Comparison of ENCODE assay signal across 28 cellular contexts in the genomic region with DNA sequence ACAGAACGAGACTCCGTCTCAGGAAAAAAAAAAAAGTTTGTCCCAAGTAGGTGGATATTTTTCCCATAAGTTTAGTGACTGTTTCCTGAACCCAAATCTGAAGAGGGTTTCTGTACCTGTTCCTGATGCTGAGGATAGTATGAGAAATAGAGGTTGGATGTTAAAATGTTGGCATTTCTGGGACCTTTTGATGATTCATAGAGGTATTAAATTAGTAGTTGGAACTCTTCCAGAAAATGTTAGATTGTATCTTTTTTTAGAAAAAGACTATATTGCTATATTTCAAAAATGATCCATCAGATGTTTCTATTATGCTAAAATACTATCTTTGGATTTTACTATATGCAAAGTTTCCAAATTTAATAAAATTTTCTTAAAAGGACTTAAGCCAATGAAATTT. TPM values are rescaled to one million over a fixed set of nuclear protein-coding genes. Genes with fewer than 3 reads are reported as not detected.
A peak's percentile ranks its signal among the peaks of the same experiment; 100 is the strongest.
DNase-seq lines count a peak whose midpoint lies in the region; ATAC-seq, FAIRE-seq and TF ChIP-seq lines count a peak whose summit lies in the region.
"Had no signal": no experiment of that assay in that cellular context is flagged by ENCODE, and none has a peak within 500 bp of the region (broad histone marks: within the 10 kb centered on the region; RNA-seq: fewer than 3 reads in every experiment).

No MANE protein-coding gene starts in this region.

- no peak for TF ChIP-seq CTCF in MCF 10A (IDR thresholded peaks at IDR 0.05; ENCODE audit: unreplicated experiment)
- TF ChIP-seq CTCF in mammary epithelial cell (conservative IDR thresholded peaks at IDR 0.05 in 1 of 2, IDR thresholded peaks at IDR 0.05 in 1 of 2; ENCODE audit: extremely low read depth in 1 of 2, insufficient read depth in 1 of 2, low read depth in 1 of 2, low read length in 2 of 2) = no peak
- no peak for TF ChIP-seq CTCF in OCI-LY7 (conservative IDR thresholded peaks at IDR 0.05; ENCODE audit: low read length)
- TF ChIP-seq CTCF in K562 (IDR thresholded peaks at IDR 0.05 in 2 of 3, conservative IDR thresholded peaks at IDR 0.05 in 1 of 3; ENCODE audit: insufficient read depth in 2 of 3, low read depth in 1 of 3, low read length in 3 of 3) = no peak
- TF ChIP-seq CTCF in type B pancreatic cell (conservative IDR thresholded peaks at IDR 0.05) = no peak

- no peaks in the 10 kb centered on the region for H3K27me3 ChIP-seq in mammary epithelial cell (ENCODE audit: insufficient read depth, low read length)
- H3K27me3 ChIP-seq in K562 (ENCODE audit: control insufficient read depth in 2 of 2, insufficient read depth in 2 of 2, low read length in 2 of 2) = no peaks in the 10 kb centered on the region
- H3K27me3 ChIP-seq: BE2C, breast epithelium, gastroesophageal sphincter, transverse colon had no signal

- H3K9me3 ChIP-seq in mammary epithelial cell (replicated peaks; ENCODE audit: insufficient read depth, low read length) = no peaks in the 10 kb centered on the region
- no peaks in the 10 kb centered on the region for H3K9me3 ChIP-seq in OCI-LY7 (ENCODE audit: low read length)
- no peaks in the 10 kb centered on the region for H3K9me3 ChIP-seq in K562 (replicated peaks; ENCODE audit: control insufficient read depth, insufficient read depth, low read depth, low read length)
- H3K9me3 ChIP-seq: BE2C, breast epithelium, gastroesophageal sphincter, mucosa of descending colon, transverse colon had no signal

- CTCF ChIA-PET in MCF 10A (lab: Yijun Ruan, JAX) (interaction anchor here (0.6 to 6.2 kb wide), 8 partner anchors 10 to 1085 kb away, joined by 3 to 50 read pairs (median 6); a partner anchor contains a TSS), mammary epithelial cell (lab: Charles Lee; ENCODE audit: low non-redundant PET) (no interaction called here), OCI-LY7 (lab: Charles Lee; ENCODE audit: unreplicated experiment) (no interaction called here), K562 (lab: Yijun Ruan, JAX; ENCODE audit: low intra/inter-chr PET ratio) (no interaction called here)

- TF ChIP-seq RAD21 in K562 (CRISPR knock-in tag; conservative IDR thresholded peaks at IDR 0.05 in 1 of 2, IDR thresholded peaks at IDR 0.05 in 1 of 2) = no peak

- H3K36me3 Mint-ChIP-seq in MCF 10A (ENCODE audit: insufficient read depth, unreplicated experiment) (peaks cover 32% of the 10 kb centered on the region), type B pancreatic cell (peaks cover 7% of the 10 kb centered on the region)
- H3K36me3 Mint-ChIP-seq in activated naive CD4-positive, alpha-beta T cell treated with anti-CD3 and anti-CD28 coated beads, Interleukin-2, amount 50 U/mL, for 72 hours = peaks cover 26 to 43% of the 10 kb centered on the region in 2 donors
- H3K36me3 Mint-ChIP-seq: natural killer cell had no signal

- WGBS in mammary epithelial cell (ENCODE audit: low coverage, missing lambda C conversion rate) = 100% methylated on average over 2 of the region's 2 CpGs
- 74% methylated on average over 2 of the region's 2 CpGs for WGBS in K562 (ENCODE audit: insufficient coverage, low coverage, missing lambda C conversion rate)

- H3K4me3 Mint-ChIP-seq in MCF 10A (ENCODE audit: unreplicated experiment) (no peak overlapping the region), type B pancreatic cell (peak overlapping the region; percentile 35)

- H3K27me3 Mint-ChIP-seq in MCF 10A (ENCODE audit: insufficient read depth, unreplicated experiment) = no peaks in the 10 kb centered on the region
- H3K27me3 Mint-ChIP-seq in type B pancreatic cell = no peaks in the 10 kb centered on the region

- peaks cover 5% of the 10 kb centered on the region for H3K4me1 ChIP-seq in mammary epithelial cell (ENCODE audit: insufficient read depth, low read length)
- H3K4me1 ChIP-seq in OCI-LY7 (ENCODE audit: insufficient read depth, low read length, poor library complexity, severe bottlenecking) = peaks cover 35% of the 10 kb centered on the region
- peaks cover 2 to 11% of the 10 kb centered on the region in 2 experiments; a peak in 4 of 5 replicates for H3K4me1 ChIP-seq in K562 (replicated peaks in 1 of 2; ENCODE audit: control insufficient read depth in 2 of 2, insufficient read depth in 2 of 2, low read length in 2 of 2)
- H3K4me1 ChIP-seq: BE2C, breast epithelium had no signal

- H3K4me1 Mint-ChIP-seq in MCF 10A (ENCODE audit: insufficient read depth, unreplicated experiment) (peaks cover 21% of the 10 kb centered on the region), type B pancreatic cell (ENCODE audit: unreplicated experiment) (peaks cover 18% of the 10 kb centered on the region)

- H3K27ac ChIP-seq in mammary epithelial cell (ENCODE audit: insufficient read depth, low read depth, low read length) (no peak overlapping the region), OCI-LY7 (ENCODE audit: low read depth, low read length, poor library complexity, severe bottlenecking) (no peak overlapping the region), K562 (ENCODE audit: extremely low read depth, low read depth, low read length) (no peak overlapping the region)
- H3K27ac ChIP-seq: breast epithelium, gastroesophageal sphincter, transverse colon had no signal

- H3K9me2 ChIP-seq in OCI-LY7 (ENCODE audit: insufficient read depth, low read length) = no peaks in the 10 kb centered on the region

- H3K9me1 ChIP-seq in K562 (ENCODE audit: control insufficient read depth, insufficient read depth, low read length) = no peaks in the 10 kb centered on the region

- DNase-seq in MCF 10A (ENCODE audit: unreplicated experiment) (peak; percentile 47), mammary epithelial cell (no peak), OCI-LY7 (ENCODE audit: low spot score) (no peak), K562 (ENCODE audit: extremely low read depth in 1 of 4, low spot score in 3 of 4) (no peak), type B pancreatic cell (ENCODE audit: extremely low spot score, unreplicated experiment) (no peak)
- no peak for DNase-seq in activated naive CD4-positive, alpha-beta T cell treated with anti-CD3 and anti-CD28 coated beads, Interleukin-2, amount 50 U/mL, for 72 hours (ENCODE audit: low spot score in 2 of 2)
- DNase-seq: activated CD8-positive, alpha-beta memory T cell treated with anti-CD3 and anti-CD28 coated beads for 24 hours; activated gamma-delta T cell treated with Interleukin-2 at 50 U/mL for 16 hours; activated T-cell treated with anti-CD3 and anti-CD28 coated beads for 4 hours; amniotic stem cell; BE2C; hippocampal formation; IMR-90; left cardiac atrium; mucosa of descending colon; natural killer cell; NCI-H1092; NCI-H187; NCI-H2171 treated with DMSO at 0.1 percent for 48 hours; NCI-H510A; SHP77; stimulated activated CD4-positive, alpha-beta T cell treated with anti-CD3 and anti-CD28 coated beads, Interleukin-4, amount 100 ng/mL, for 4 hours; transverse colon had no signal

- H3K79me2 ChIP-seq in mammary epithelial cell (ENCODE audit: insufficient read depth, low read length) (peaks cover 33% of the 10 kb centered on the region), OCI-LY7 (ENCODE audit: insufficient read depth, low read depth, low read length) (peaks cover 57% of the 10 kb centered on the region), K562 (ENCODE audit: control insufficient read depth, insufficient read depth, low read length) (peaks cover 36% of the 10 kb centered on the region)

- no peak overlapping the region for H3K4me3 ChIP-seq in mammary epithelial cell (replicated peaks in 1 of 3; ENCODE audit: insufficient read depth in 1 of 3, low read depth in 2 of 3, low read length in 3 of 3)
- peak overlapping the region; percentile 97 for H3K4me3 ChIP-seq in OCI-LY7 (ENCODE audit: low read depth, low read length, poor library complexity, severe bottlenecking)
- no peak overlapping the region for H3K4me3 ChIP-seq in K562
- H3K4me3 ChIP-seq: breast epithelium, gastroesophageal sphincter, lung, mucosa of descending colon, transverse colon had no signal

- H2AFZ ChIP-seq in mammary epithelial cell (ENCODE audit: low read depth, low read length) (no peak overlapping the region), OCI-LY7 (ENCODE audit: low read length) (no peak overlapping the region), K562 (ENCODE audit: low read depth, low read length) (no peak overlapping the region)

- H3K9ac ChIP-seq in mammary epithelial cell (ENCODE audit: insufficient read depth, low read length) = no peak overlapping the region
- H3K9ac ChIP-seq in K562 (ENCODE audit: insufficient read depth in 1 of 2, low read depth in 2 of 2, low read length in 2 of 2) = no peak overlapping the region

- in situ Hi-C loops in mammary epithelial cell (cut with MboI; ENCODE audit: low sequenced_read_pairs in 2 of 2) (loop anchor here (10.0 kb wide), 2 partner anchors 393 to 403 kb away; no protein-coding TSS in a partner anchor), K562 (cut with MboI) (loop anchor here (10.0 kb wide), 1 partner anchor 393 kb away; no protein-coding TSS in a partner anchor)

- H3K4me2 ChIP-seq in mammary epithelial cell (ENCODE audit: insufficient read depth, low read depth, low read length) = no peak overlapping the region
- H3K4me2 ChIP-seq in OCI-LY7 (ENCODE audit: low read length) = peak overlapping the region; percentile 63
- no peak overlapping the region for H3K4me2 ChIP-seq in K562 (ENCODE audit: insufficient read depth, low read length)

- no peak overlapping the region for H3K27ac Mint-ChIP-seq in MCF 10A (ENCODE audit: low read depth, unreplicated experiment)
- no peak overlapping the region for H3K27ac Mint-ChIP-seq in type B pancreatic cell
- no peak overlapping the region for H3K27ac Mint-ChIP-seq in activated naive CD4-positive, alpha-beta T cell treated with anti-CD3 and anti-CD28 coated beads, Interleukin-2, amount 50 U/mL, for 72 hours
- H3K27ac Mint-ChIP-seq: natural killer cell had no signal

- FAIRE-seq in K562 (lab: Jason Lieb, UNC) = no peak

- POLR2A ChIA-PET in MCF 10A (lab: Yijun Ruan, JAX) = interaction anchor here (1.0 to 8.3 kb wide), 4 partner anchors 11 to 351 kb away, joined by 3 to 118 read pairs (median 6); a partner anchor contains a TSS
- POLR2A ChIA-PET in OCI-LY7 (lab: Charles Lee) = interaction anchor here (0.7 to 2.1 kb wide), 5 partner anchors 10 to 1241 kb away, joined by 3 to 5 read pairs (median 4); a partner anchor contains a TSS
- POLR2A ChIA-PET in K562 (lab: Yijun Ruan, JAX) = interaction anchor here (0.6 to 2.1 kb wide), 8 partner anchors 9 to 421 kb away, joined by 3 to 10 read pairs (median 4); a partner anchor contains a TSS

- no peak for TF ChIP-seq EP300 in K562 (IDR thresholded peaks at IDR 0.05; ENCODE audit: low read length)

- no peak for TF ChIP-seq POLR2A in K562 (conservative IDR thresholded peaks at IDR 0.05)

- no peaks in the 10 kb centered on the region for H4K20me1 ChIP-seq in mammary epithelial cell (ENCODE audit: insufficient read depth, low read length)
- no peaks in the 10 kb centered on the region for H4K20me1 ChIP-seq in OCI-LY7 (ENCODE audit: insufficient read depth, low read length)
- no peaks in the 10 kb centered on the region for H4K20me1 ChIP-seq in K562 (replicated peaks; ENCODE audit: control insufficient read depth, insufficient read depth, low read length)

- dilution Hi-C loops in mammary epithelial cell (cut with HindIII; ENCODE audit: low sequenced_read_pairs) = no loop called here

- intact Hi-C loops in MCF 10A (cut with micrococcal nuclease) = loop anchor here (10.0 kb wide), 1 partner anchor 1003 kb away; no protein-coding TSS in a partner anchor
- intact Hi-C loops in mammary epithelial cell (cut with micrococcal nuclease) = loop anchor here (10.0 kb wide), 1 partner anchor 293 kb away; no protein-coding TSS in a partner anchor
- intact Hi-C loops in OCI-LY7 (cut with micrococcal nuclease; ENCODE audit: unreplicated experiment) = loop anchor here (5.0 to 10.0 kb wide), 3 partner anchors 135 to 1083 kb away; no protein-coding TSS in a partner anchor
- intact Hi-C loops in K562 (cut with micrococcal nuclease) = loop anchor here (10.0 kb wide), 1 partner anchor 253 kb away; no protein-coding TSS in a partner anchor

- H3K36me3 ChIP-seq in mammary epithelial cell (ENCODE audit: insufficient read depth, low read length) = peaks cover 12% of the 10 kb centered on the region
- H3K36me3 ChIP-seq in OCI-LY7 (ENCODE audit: insufficient read depth, low read length) = peaks cover 49% of the 10 kb centered on the region
- H3K36me3 ChIP-seq in K562 (ENCODE audit: control insufficient read depth, insufficient read depth, low read length) = peaks cover 50% of the 10 kb centered on the region
- H3K36me3 ChIP-seq: breast epithelium had no signal

- ATAC-seq in K562 = no peak
- ATAC-seq in GM21786 (IDR thresholded peaks at IDR 0.05; ENCODE audit: unreplicated experiment) = no peak
- no peak for ATAC-seq in GM21529 (IDR thresholded peaks at IDR 0.05; ENCODE audit: unreplicated experiment)
- ATAC-seq in activated naive CD4-positive, alpha-beta T cell treated with anti-CD3 and anti-CD28 coated beads, Interleukin-2, amount 50 U/mL, for 72 hours = no peak
- ATAC-seq: gastroesophageal sphincter, left cardiac atrium, mucosa of descending colon, natural killer cell had no signal

- BruUV-seq in MCF 10A (replicated peaks; lab: Mats Ljungman, UMichigan) (no TSS peak), mammary epithelial cell (replicated peaks; lab: Mats Ljungman, UMichigan) (no TSS peak), OCI-LY7 (replicated peaks; lab: Mats Ljungman, UMichigan) (no TSS peak), K562 (replicated peaks; lab: Mats Ljungman, UMichigan) (no TSS peak)

- no peaks in the 10 kb centered on the region for H3K9me3 Mint-ChIP-seq in MCF 10A (ENCODE audit: unreplicated experiment)
- no peaks in the 10 kb centered on the region for H3K9me3 Mint-ChIP-seq in type B pancreatic cell
- no peaks in the 10 kb centered on the region for H3K9me3 Mint-ChIP-seq in activated naive CD4-positive, alpha-beta T cell treated with anti-CD3 and anti-CD28 coated beads, Interleukin-2, amount 50 U/mL, for 72 hours
- H3K9me3 Mint-ChIP-seq: natural killer cell had no signal

RNA-seq across cellular contexts. Expression of a gene that starts 2.9 kb away (rescaled TPM):
- total RNA-seq in MCF 10A (2022) (14.1 and 24.5 TPM in 2 replicates), mammary epithelial cell (10 to 100 TPM in 1 of 2 donors, 1 to 10 TPM in 1; 7.7 to 21.6 TPM), OCI-LY7 (2022) (36.1 and 39.3 TPM in 2 replicates), K562 (2014; rRNA removed) (30.7 and 38.6 TPM in 2 replicates), K562 (2014; rRNA removed; fragmentation: Illumina TruSeq; extraction: Trizol) (50.4 and 56.9 TPM in 2 replicates), K562 (2015; rRNA removed; fragmentation: Illumina TruSeq; extraction: Trizol) (48.8 and 52.7 TPM in 2 replicates), K562 (2021) (33.6 and 34.9 TPM in 2 replicates), type B pancreatic cell (ENCODE audit: low replicate concordance) (11.5 and 14.1 TPM in 2 replicates)
- polyA plus RNA-seq in mammary epithelial cell (10.2 TPM), K562 (2011; rRNA removed) (34.2 and 46.3 TPM in 2 replicates), K562 (2014; fragmentation: Illumina TruSeq; extraction: Trizol) (40.5 and 40.9 TPM in 2 replicates), K562 (2014; fragmentation: Nextera tagmentation; extraction: Ambion mirVana) (10 to 100 TPM; 37.0 to 39.7 TPM), K562 (2014; rRNA removed) (33.0 and 33.3 TPM in 2 replicates)
- 9.3 TPM for polyA minus RNA-seq in mammary epithelial cell
- total RNA-seq in OCI-LY7 (2014; rRNA removed; shearing (Covaris generic)) = 25.4 and 47.0 TPM in 2 replicates
- total RNA-seq in K562 (2011; cell fraction: chromatin; rRNA removed; ENCODE audit: low replicate concordance) = 55.6 and 91.7 TPM in 2 replicates
- total RNA-seq in K562 (2011; cell fraction: nucleolus; rRNA removed) = 26.7 and 33.0 TPM in 2 replicates
- 48.5 and 58.8 TPM in 2 replicates for total RNA-seq in K562 (2011; cell fraction: nucleoplasm; rRNA removed)
- polyA plus RNA-seq in K562 (2011; cell fraction: cytosol; rRNA removed) = 13.0 and 22.3 TPM in 2 replicates
- polyA plus RNA-seq in K562 (2011; cell fraction: nucleus; rRNA removed) = 10.0 and 17.6 TPM in 2 replicates
- 22.7 and 25.9 TPM in 2 replicates for polyA plus RNA-seq in K562 (2012)
- 54.0 and 57.9 TPM in 2 replicates for polyA minus RNA-seq in K562 (2011; rRNA and poly(A)+ RNA removed)
- 18.7 and 28.5 TPM in 2 replicates for polyA minus RNA-seq in K562 (2011; cell fraction: cytosol; rRNA and poly(A)+ RNA removed)
- polyA minus RNA-seq in K562 (2011; cell fraction: nucleus; rRNA and poly(A)+ RNA removed) = 21.8 and 34.4 TPM in 2 replicates
- total RNA-seq in activated naive CD4-positive, alpha-beta T cell treated with anti-CD3 and anti-CD28 coated beads, Interleukin-2, amount 50 U/mL, for 72 hours = 10 to 100 TPM; 29.5 to 30.4 TPM

RNA-seq across cellular contexts. Expression of a gene that starts 3.1 kb away (rescaled TPM):
- 34.6 and 40.4 TPM in 2 replicates for total RNA-seq in MCF 10A (2022)
- 10 to 100 TPM; 22.3 to 29.9 TPM for total RNA-seq in mammary epithelial cell
- 32.5 TPM for polyA plus RNA-seq in mammary epithelial cell
- 49.3 TPM for polyA minus RNA-seq in mammary epithelial cell
- 42.4 and 45.6 TPM in 2 replicates for total RNA-seq in OCI-LY7 (2014; rRNA removed; shearing (Covaris generic))
- total RNA-seq in OCI-LY7 (2022) = 70.8 and 74.8 TPM in 2 replicates
- total RNA-seq in K562 (2011; cell fraction: chromatin; rRNA removed; ENCODE audit: low replicate concordance) = 46.6 and 61.0 TPM in 2 replicates
- total RNA-seq in K562 (2011; cell fraction: nucleolus; rRNA removed) = 32.0 and 32.5 TPM in 2 replicates
- total RNA-seq in K562 (2011; cell fraction: nucleoplasm; rRNA removed) = 41.5 and 49.3 TPM in 2 replicates
- total RNA-seq in K562 (2014; rRNA removed) = 36.4 and 45.0 TPM in 2 replicates
- 78.6 and 86.3 TPM in 2 replicates for total RNA-seq in K562 (2014; rRNA removed; fragmentation: Illumina TruSeq; extraction: Trizol)
- total RNA-seq in K562 (2015; rRNA removed; fragmentation: Illumina TruSeq; extraction: Trizol) = 64.6 and 68.6 TPM in 2 replicates
- total RNA-seq in K562 (2021) = 59.0 and 62.3 TPM in 2 replicates
- polyA plus RNA-seq in K562 (2011; rRNA removed) = 47.7 and 94.4 TPM in 2 replicates
- 34.3 and 34.7 TPM in 2 replicates for polyA plus RNA-seq in K562 (2011; cell fraction: cytosol; rRNA removed)
- 26.0 and 33.0 TPM in 2 replicates for polyA plus RNA-seq in K562 (2011; cell fraction: nucleus; rRNA removed)
- 43.5 and 51.0 TPM in 2 replicates for polyA plus RNA-seq in K562 (2012)
- 77.7 and 96.7 TPM in 2 replicates for polyA plus RNA-seq in K562 (2014; fragmentation: Illumina TruSeq; extraction: Trizol)
- 10 to 100 TPM; 55.4 to 74.8 TPM for polyA plus RNA-seq in K562 (2014; fragmentation: Nextera tagmentation; extraction: Ambion mirVana)
- 50.5 and 53.0 TPM in 2 replicates for polyA plus RNA-seq in K562 (2014; rRNA removed)
- polyA minus RNA-seq in K562 (2011; rRNA and poly(A)+ RNA removed) = 68.5 and 99.9 TPM in 2 replicates
- 27.6 and 48.7 TPM in 2 replicates for polyA minus RNA-seq in K562 (2011; cell fraction: cytosol; rRNA and poly(A)+ RNA removed)
- polyA minus RNA-seq in K562 (2011; cell fraction: nucleus; rRNA and poly(A)+ RNA removed) = 27.9 and 34.5 TPM in 2 replicates
- 23.6 and 28.2 TPM in 2 replicates for total RNA-seq in type B pancreatic cell (ENCODE audit: low replicate concordance)
- total RNA-seq in activated naive CD4-positive, alpha-beta T cell treated with anti-CD3 and anti-CD28 coated beads, Interleukin-2, amount 50 U/mL, for 72 hours = 10 to 100 TPM; 31.1 to 40.7 TPM

RNA-seq across cellular contexts. Expression of a gene that starts 40.2 kb away (rescaled TPM):
- total RNA-seq in MCF 10A (2022) = 3,184 and 3,772 TPM in 2 replicates
- total RNA-seq in mammary epithelial cell = 100 to 1,000 TPM; 396 to 722 TPM
- polyA plus RNA-seq in mammary epithelial cell = 459 TPM
- 174 TPM for polyA minus RNA-seq in mammary epithelial cell
- total RNA-seq in OCI-LY7 (2014; rRNA removed; shearing (Covaris generic)) = 899 and 1,026 TPM in 2 replicates
- total RNA-seq in OCI-LY7 (2022) = 901 and 987 TPM in 2 replicates
- total RNA-seq in K562 (2011; cell fraction: chromatin; rRNA removed; ENCODE audit: low replicate concordance) = 3,291 and 4,051 TPM in 2 replicates
- total RNA-seq in K562 (2011; cell fraction: nucleolus; rRNA removed) = 2,385 and 2,511 TPM in 2 replicates
- total RNA-seq in K562 (2011; cell fraction: nucleoplasm; rRNA removed) = 3,147 and 3,351 TPM in 2 replicates
- 547 and 565 TPM in 2 replicates for total RNA-seq in K562 (2014; rRNA removed)
- 1,258 and 1,263 TPM in 2 replicates for total RNA-seq in K562 (2014; rRNA removed; fragmentation: Illumina TruSeq; extraction: Trizol)
- 875 and 924 TPM in 2 replicates for total RNA-seq in K562 (2015; rRNA removed; fragmentation: Illumina TruSeq; extraction: Trizol)
- 775 and 809 TPM in 2 replicates for total RNA-seq in K562 (2021)
- 1,860 and 2,716 TPM in 2 replicates for polyA plus RNA-seq in K562 (2011; rRNA removed)
- 538 and 2,020 TPM in 2 replicates for polyA plus RNA-seq in K562 (2011; cell fraction: cytosol; rRNA removed)
- 1,867 and 3,313 TPM in 2 replicates for polyA plus RNA-seq in K562 (2011; cell fraction: nucleus; rRNA removed)
- 995 and 1,637 TPM in 2 replicates for polyA plus RNA-seq in K562 (2012)
- 986 and 1,046 TPM in 2 replicates for polyA plus RNA-seq in K562 (2014; fragmentation: Illumina TruSeq; extraction: Trizol)
- 1,000 to 10,000 TPM in 1 of 2 experiments, 100 to 1,000 TPM in 1; 891 to 1,006 TPM for polyA plus RNA-seq in K562 (2014; fragmentation: Nextera tagmentation; extraction: Ambion mirVana)
- 1,150 and 1,154 TPM in 2 replicates for polyA plus RNA-seq in K562 (2014; rRNA removed)
- polyA minus RNA-seq in K562 (2011; rRNA and poly(A)+ RNA removed) = 1,267 and 1,500 TPM in 2 replicates
- polyA minus RNA-seq in K562 (2011; cell fraction: cytosol; rRNA and poly(A)+ RNA removed) = 631 and 789 TPM in 2 replicates
- 1,499 and 2,416 TPM in 2 replicates for polyA minus RNA-seq in K562 (2011; cell fraction: nucleus; rRNA and poly(A)+ RNA removed)
- 501 and 574 TPM in 2 replicates for total RNA-seq in type B pancreatic cell (ENCODE audit: low replicate concordance)
- total RNA-seq in activated naive CD4-positive, alpha-beta T cell treated with anti-CD3 and anti-CD28 coated beads, Interleukin-2, amount 50 U/mL, for 72 hours = 100 to 1,000 TPM; 846 to 962 TPM

RNA-seq across cellular contexts. Expression of a gene that starts 40.6 kb away (rescaled TPM):
- total RNA-seq in MCF 10A (2022) = 12.8 and 15.2 TPM in 2 replicates
- total RNA-seq in mammary epithelial cell = 1 to 10 TPM; 5.5 to 5.6 TPM
- 1.7 TPM for polyA plus RNA-seq in mammary epithelial cell
- polyA minus RNA-seq in mammary epithelial cell = 4.8 TPM
- 10.9 TPM in 2 replicates for total RNA-seq in OCI-LY7 (2014; rRNA removed; shearing (Covaris generic))
- 23.7 and 23.9 TPM in 2 replicates for total RNA-seq in OCI-LY7 (2022)
- 16.8 and 28.1 TPM in 2 replicates for total RNA-seq in K562 (2011; cell fraction: chromatin; rRNA removed; ENCODE audit: low replicate concordance)
- 4.8 and 7.9 TPM in 2 replicates for total RNA-seq in K562 (2011; cell fraction: nucleolus; rRNA removed)
- total RNA-seq in K562 (2011; cell fraction: nucleoplasm; rRNA removed) = 16.1 and 25.3 TPM in 2 replicates
- 5.3 and 5.4 TPM in 2 replicates for total RNA-seq in K562 (2014; rRNA removed)
- 13.9 and 15.2 TPM in 2 replicates for total RNA-seq in K562 (2014; rRNA removed; fragmentation: Illumina TruSeq; extraction: Trizol)
- 10.9 and 11.6 TPM in 2 replicates for total RNA-seq in K562 (2015; rRNA removed; fragmentation: Illumina TruSeq; extraction: Trizol)
- 10.2 and 10.5 TPM in 2 replicates for total RNA-seq in K562 (2021)
- 6.7 and 8.2 TPM in 2 replicates for polyA plus RNA-seq in K562 (2011; rRNA removed)
- 2.1 and 4.0 TPM in 2 replicates for polyA plus RNA-seq in K562 (2011; cell fraction: cytosol; rRNA removed)
- polyA plus RNA-seq in K562 (2011; cell fraction: nucleus; rRNA removed) = 9.4 and 12.8 TPM in 2 replicates
- polyA plus RNA-seq in K562 (2012) = 2.3 and 3.8 TPM in 2 replicates
- polyA plus RNA-seq in K562 (2014; fragmentation: Illumina TruSeq; extraction: Trizol) = 4.3 and 5.1 TPM in 2 replicates
- polyA plus RNA-seq in K562 (2014; fragmentation: Nextera tagmentation; extraction: Ambion mirVana) = 1 to 10 TPM; 1.3 TPM
- polyA plus RNA-seq in K562 (2014; rRNA removed) = 3.7 and 3.8 TPM in 2 replicates
- 22.3 and 30.3 TPM in 2 replicates for polyA minus RNA-seq in K562 (2011; rRNA and poly(A)+ RNA removed)
- polyA minus RNA-seq in K562 (2011; cell fraction: cytosol; rRNA and poly(A)+ RNA removed) = 6.2 TPM in 2 replicates
- 9.8 and 22.7 TPM in 2 replicates for polyA minus RNA-seq in K562 (2011; cell fraction: nucleus; rRNA and poly(A)+ RNA removed)
- 11.5 and 14.6 TPM in 2 replicates for total RNA-seq in type B pancreatic cell (ENCODE audit: low replicate concordance)
- total RNA-seq in activated naive CD4-positive, alpha-beta T cell treated with anti-CD3 and anti-CD28 coated beads, Interleukin-2, amount 50 U/mL, for 72 hours = 10 to 100 TPM in 1 of 2 donors, 1 to 10 TPM in 1; 9.5 to 21.4 TPM
